ENCODE assay signal across 14 cellular contexts in genomic region chr20:62150236-62150575, GRCh38.
"Had no signal": no experiment of that assay in that cellular context is flagged by ENCODE, and none has a peak within 500 bp of the region (broad histone marks: within the 10 kb centered on the region; RNA-seq: fewer than 3 reads in every experiment).

No MANE protein-coding gene starts in this region.

- H3K9me3 ChIP-seq: ascending aorta, SK-N-SH, upper lobe of left lung had no signal

- H3K27me3 ChIP-seq: ascending aorta, dorsolateral prefrontal cortex, neural progenitor cell, upper lobe of left lung had no signal

- H2AFZ ChIP-seq: neural progenitor cell had no signal

- H3K9ac ChIP-seq: neural progenitor cell, SK-N-SH had no signal

- H3K27ac Mint-ChIP-seq: activated CD4-positive, alpha-beta T cell treated with anti-CD3 and anti-CD28 coated beads for 36 hours; activated CD8-positive, alpha-beta T cell treated with anti-CD3 and anti-CD28 coated beads, Interleukin-2, amount 10 ng/mL, durations not matched to agents 7 days and 5 days; neural progenitor cell; stimulated activated memory B cell treated with anti-CD40 and anti-IgM and Interleukin-4, amounts not matched to agents 10 μg/mL and 1 μg/mL and 100 μg/mL, for 72 hours had no signal

- H3K4me1 ChIP-seq: neural progenitor cell had no signal

- DNase-seq: activated CD4-positive, alpha-beta T cell treated with anti-CD3 and anti-CD28 coated beads for 36 hours; activated CD8-positive, alpha-beta memory T cell treated with anti-CD3 and anti-CD28 coated beads, Interleukin-2, amount 50 U/mL, for 48 hours; activated CD8-positive, alpha-beta T cell treated with anti-CD3 and anti-CD28 coated beads, Interleukin-2, amount 10 ng/mL, durations not matched to agents 7 days and 5 days; activated naive CD4-positive, alpha-beta T cell; left colon; SK-N-SH; T-helper 1 cell; upper lobe of left lung had no signal

- H3K36me3 ChIP-seq: neural progenitor cell had no signal

- H3K4me3 ChIP-seq: ascending aorta, neural progenitor cell, smooth muscle cell, upper lobe of left lung had no signal

- H3K4me2 ChIP-seq: neural progenitor cell, SK-N-SH, smooth muscle cell had no signal

- H3K4me3 Mint-ChIP-seq: activated CD4-positive, alpha-beta T cell treated with anti-CD3 and anti-CD28 coated beads for 36 hours; activated CD8-positive, alpha-beta T cell treated with anti-CD3 and anti-CD28 coated beads, Interleukin-2, amount 10 ng/mL, durations not matched to agents 7 days and 5 days; neural progenitor cell; stimulated activated memory B cell treated with anti-CD40 and anti-IgM and Interleukin-4, amounts not matched to agents 10 μg/mL and 1 μg/mL and 100 μg/mL, for 72 hours had no signal

- H3K27ac ChIP-seq: ascending aorta, neural progenitor cell, VCaP had no signal

- H3K27me3 Mint-ChIP-seq: activated CD4-positive, alpha-beta T cell treated with anti-CD3 and anti-CD28 coated beads for 36 hours; stimulated activated memory B cell treated with anti-CD40 and anti-IgM and Interleukin-4, amounts not matched to agents 10 μg/mL and 1 μg/mL and 100 μg/mL, for 72 hours had no signal
